Comparison of ENCODE assay signal across 27 cellular contexts in the genomic region with DNA sequence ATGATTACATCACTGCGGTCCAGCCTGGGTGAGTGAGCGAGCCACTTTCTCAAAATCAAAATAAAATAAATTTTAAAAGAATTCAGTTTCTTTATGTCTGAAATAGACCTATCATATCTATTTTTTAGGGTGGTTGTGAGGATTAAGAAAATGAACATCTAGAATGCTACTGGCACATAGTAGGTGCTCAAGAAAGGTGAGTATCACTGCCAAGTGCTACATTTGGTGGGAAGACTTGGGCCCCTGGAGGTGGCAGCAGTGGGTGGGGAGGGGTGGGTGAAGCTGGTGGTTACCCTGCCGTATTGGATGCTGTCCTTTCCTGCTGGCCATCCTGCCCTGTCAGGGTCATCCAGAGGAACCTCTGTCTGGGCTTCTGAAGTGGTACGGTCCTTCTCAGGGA. TPM values are rescaled to one million over a fixed set of nuclear protein-coding genes. Genes with fewer than 3 reads are reported as not detected.
DNase-seq lines count a peak whose midpoint lies in the region; ATAC-seq, FAIRE-seq and TF ChIP-seq lines count a peak whose summit lies in the region.
"Had no signal": no experiment of that assay in that cellular context is flagged by ENCODE, and none has a peak within 500 bp of the region (broad histone marks: within the 10 kb centered on the region; RNA-seq: fewer than 3 reads in every experiment).

No MANE protein-coding gene starts in this region.

- H3K4me2 ChIP-seq in A549 (no peak overlapping the region), K562 (ENCODE audit: insufficient read depth, low read length) (no peak overlapping the region), HepG2 (ENCODE audit: low read depth, low read length) (no peak overlapping the region)
- H3K4me2 ChIP-seq: BLaER1 had no signal

- intact Hi-C loops in K562 (cut with micrococcal nuclease): no loop called here
- intact Hi-C loops in HepG2 (cut with micrococcal nuclease; ENCODE audit: unreplicated experiment): no loop called here

- H3K9ac ChIP-seq in K562 (ENCODE audit: insufficient read depth in 1 of 2, low read depth in 2 of 2, low read length in 2 of 2) (no peak overlapping the region), HepG2 (ENCODE audit: insufficient read depth, low read depth, low read length) (no peak overlapping the region)
- H3K9ac ChIP-seq: BLaER1 had no signal

- TF ChIP-seq POLR2A in A549 (IDR thresholded peaks at IDR 0.05; ENCODE audit: low read length): no peak
- TF ChIP-seq POLR2A in K562 (conservative IDR thresholded peaks at IDR 0.05): no peak
- TF ChIP-seq POLR2A in HepG2 (IDR thresholded peaks at IDR 0.05; ENCODE audit: insufficient read depth in 1 of 2, low read depth in 2 of 2, low read length in 2 of 2): no peak

- no TSS peak for BruUV-seq in K562 (replicated peaks; lab: Mats Ljungman, UMichigan)
- BruUV-seq in HepG2 (replicated peaks; lab: Mats Ljungman, UMichigan): no TSS peak

- 88% methylated on average over 4 of the region's 4 CpGs for WGBS in A549 (ENCODE audit: missing lambda C conversion rate)
- WGBS in K562 (ENCODE audit: insufficient coverage, low coverage, missing lambda C conversion rate): 7% methylated on average over 4 of the region's 4 CpGs
- 99% methylated on average over 4 of the region's 4 CpGs for WGBS in HepG2 (ENCODE audit: low lambda C conversion rate)

- H4K20me1 ChIP-seq in K562 (replicated peaks; ENCODE audit: control insufficient read depth, insufficient read depth, low read length) (no peaks in the 10 kb centered on the region), HepG2 (ENCODE audit: insufficient read depth, low read length) (peaks cover 4% of the 10 kb centered on the region; the same call in 1 of the 2 replicates)
- H4K20me1 ChIP-seq: BLaER1 had no signal

- no peak for TF ChIP-seq RAD21 in A549 (conservative IDR thresholded peaks at IDR 0.05 in 1 of 2, IDR thresholded peaks at IDR 0.05 in 1 of 2)
- no peak for TF ChIP-seq RAD21 in K562 (CRISPR knock-in tag; conservative IDR thresholded peaks at IDR 0.05 in 1 of 2, IDR thresholded peaks at IDR 0.05 in 1 of 2)
- TF ChIP-seq RAD21 in HepG2 (CRISPR knock-in tag; IDR thresholded peaks at IDR 0.05): no peak

- H3K27ac ChIP-seq in A549 (no peak overlapping the region), K562 (ENCODE audit: extremely low read depth, low read depth, low read length) (no peak overlapping the region), HepG2 (ENCODE audit: extremely low read length, insufficient read depth, low read length) (no peak overlapping the region)
- H3K27ac ChIP-seq: 22Rv1, BLaER1 had no signal

- H3K9me1 ChIP-seq in K562 (ENCODE audit: control insufficient read depth, insufficient read depth, low read length): no peaks in the 10 kb centered on the region

- H3K36me3 ChIP-seq in K562 (ENCODE audit: control insufficient read depth, insufficient read depth, low read length) (no peaks in the 10 kb centered on the region), HepG2 (replicated peaks in 1 of 2; ENCODE audit: control insufficient read depth in 1 of 2, insufficient read depth in 2 of 2, low read length in 2 of 2) (peaks cover 63 to 87% of the 10 kb centered on the region in 2 experiments)
- H3K36me3 ChIP-seq: BE2C, BLaER1 had no signal

- no peak for FAIRE-seq in A549 (lab: Jason Lieb, UNC)
- no peak for FAIRE-seq in K562 (lab: Jason Lieb, UNC)
- no peak for FAIRE-seq in HepG2 (lab: Jason Lieb, UNC)
- FAIRE-seq: GM12878, GM12892, GM19239 had no signal

- CTCF ChIA-PET in A549 (lab: Yijun Ruan, JAX): interaction anchor here (0.9 to 2.0 kb wide), 4 partner anchors 14 to 416 kb away, joined by 3 to 6 read pairs (median 4); no protein-coding TSS in a partner anchor
- CTCF ChIA-PET in K562 (lab: Yijun Ruan, JAX; ENCODE audit: low intra/inter-chr PET ratio): no interaction called here
- CTCF ChIA-PET in HepG2 (lab: Yijun Ruan, JAX; ENCODE audit: low intra/inter-chr PET ratio, low total read pairs): no interaction called here

- H3K4me3 ChIP-seq in A549 (no peak overlapping the region), K562 (no peak overlapping the region), HepG2 (replicated peaks in 1 of 3; ENCODE audit: insufficient read depth in 1 of 3, low read depth in 2 of 3, low read length in 3 of 3) (no peak overlapping the region)
- H3K4me3 ChIP-seq: BLaER1, GM12878 had no signal

- ATAC-seq in A549: peak; percentile 43 to 44; a peak in 3 of 6 replicates
- ATAC-seq in K562: no peak
- ATAC-seq in HepG2: no peak; the same call in 2 of the 3 replicates
- ATAC-seq: GM12878 had no signal

- no peak for TF ChIP-seq EP300 in A549 (IDR thresholded peaks at IDR 0.05)
- no peak for TF ChIP-seq EP300 in K562 (IDR thresholded peaks at IDR 0.05; ENCODE audit: low read length)
- TF ChIP-seq EP300 in HepG2 (IDR thresholded peaks at IDR 0.05; ENCODE audit: low read depth in 2 of 2, low read length in 2 of 2): no peak
- no peak for TF ChIP-seq EP300 in HepG2 (CRISPR knock-in tag; IDR thresholded peaks at IDR 0.05; ENCODE audit: borderline replicate concordance)

- no peaks in the 10 kb centered on the region for H3K4me1 ChIP-seq in A549
- peaks cover 0 to 4% of the 10 kb centered on the region in 2 experiments; a peak in 2 of 5 replicates for H3K4me1 ChIP-seq in K562 (replicated peaks in 1 of 2; ENCODE audit: control insufficient read depth in 2 of 2, insufficient read depth in 2 of 2, low read length in 2 of 2)
- no peaks in the 10 kb centered on the region for H3K4me1 ChIP-seq in HepG2 (ENCODE audit: insufficient read depth, low read length)
- H3K4me1 ChIP-seq: BE2C, BLaER1 had no signal

- no peak for DNase-seq in A549 (ENCODE audit: low read depth in 1 of 2, low spot score in 1 of 2)
- no peak for DNase-seq in K562 (ENCODE audit: extremely low read depth in 1 of 4, low spot score in 3 of 4)
- no peak for DNase-seq in HepG2 (ENCODE audit: low spot score)
- no peak for DNase-seq in SIG-M5 (lab: John Stamatoyannopoulos, UW)
- DNase-seq in stimulated activated CD4-positive, alpha-beta T cell treated with anti-CD3 and anti-CD28 coated beads, Interleukin-2, amount 100 ng/mL, for 24 hours: no peak
- DNase-seq: ACHN; BE2C; C1 segment of cervical spinal cord; CD4-positive, alpha-beta memory T cell; CD4-positive, CD25-positive, alpha-beta regulatory T cell; CD8-positive, alpha-beta memory T cell; COR-L47; DMS 273 treated with DMSO at 0.1 percent for 48 hours; DMS153; DMS53; DMS79; DND-41; EL; GDM1 had no signal

- no peaks in the 10 kb centered on the region for H3K79me2 ChIP-seq in K562 (ENCODE audit: control insufficient read depth, insufficient read depth, low read length)
- H3K79me2 ChIP-seq in HepG2 (ENCODE audit: insufficient read depth, low read length): no peaks in the 10 kb centered on the region

- peaks cover 2 to 5% of the 10 kb centered on the region in 2 experiments; a peak in 2 of 5 replicates for H3K27me3 ChIP-seq in K562 (ENCODE audit: control insufficient read depth in 2 of 2, insufficient read depth in 2 of 2, low read length in 2 of 2)
- no peaks in the 10 kb centered on the region for H3K27me3 ChIP-seq in HepG2 (ENCODE audit: control insufficient read depth in 1 of 2, insufficient read depth in 2 of 2, low read length in 2 of 2)
- H3K27me3 ChIP-seq: BE2C, BLaER1 had no signal

- in situ Hi-C loops in K562 (cut with MboI): no loop called here
- in situ Hi-C loops in HepG2 (cut with HindIII; ENCODE audit: extremely low pct_ligation_motif_present, low pct_unique_long_range_greater_than_20kb): no loop called here

- TF ChIP-seq CTCF in A549 (IDR thresholded peaks at IDR 0.05) (no peak), K562 (IDR thresholded peaks at IDR 0.05 in 2 of 3, conservative IDR thresholded peaks at IDR 0.05 in 1 of 3; ENCODE audit: insufficient read depth in 2 of 3, low read depth in 1 of 3, low read length in 3 of 3) (no peak), HepG2 (CRISPR knock-in tag; IDR thresholded peaks at IDR 0.05) (no peak)

- POLR2A ChIA-PET in A549 (lab: Yijun Ruan, JAX) (no interaction called here), K562 (lab: Yijun Ruan, JAX) (interaction anchor here (1.2 kb wide), 1 partner anchor 89 kb away, joined by 5 read pairs; no protein-coding TSS in a partner anchor), HepG2 (lab: Yijun Ruan, JAX) (no interaction called here)

- no peak overlapping the region for H2AFZ ChIP-seq in K562 (ENCODE audit: low read depth, low read length)
- no peak overlapping the region for H2AFZ ChIP-seq in HepG2 (ENCODE audit: low read length)

- peaks cover 9% of the 10 kb centered on the region; the same call in 1 of the 3 replicates for H3K9me3 ChIP-seq in A549
- H3K9me3 ChIP-seq in K562 (replicated peaks; ENCODE audit: control insufficient read depth, insufficient read depth, low read depth, low read length): peaks cover 6% of the 10 kb centered on the region
- no peaks in the 10 kb centered on the region for H3K9me3 ChIP-seq in HepG2 (ENCODE audit: low read length)
- H3K9me3 ChIP-seq: BE2C had no signal

RNA-seq across cellular contexts. Expression of a gene that starts 50.3 kb away (rescaled TPM):
- polyA plus RNA-seq in A549 (2011; rRNA removed) (5.0 and 6.1 TPM in 2 replicates), A549 (2017; fragmentation: RNase III; extraction: RNeasy Plus Mini Kit Qiagen cat#74134 plus additional on column Dnase treatment) (2.9 to 4.0 TPM (median 3.6 TPM) in 3 replicates), K562 (2011; rRNA removed) (0.03 and 0.18 TPM in 2 replicates), K562 (2014; fragmentation: Illumina TruSeq; extraction: Trizol) (not detected in 2 replicates), K562 (2014; fragmentation: Nextera tagmentation; extraction: Ambion mirVana) (under 1 TPM; 0.03 to 0.17 TPM), K562 (2014; rRNA removed) (0.46 TPM in 1 of 2 replicates, not detected in the other), HepG2 (2011; rRNA removed) (82.4 and 93.6 TPM in 2 replicates)
- polyA plus RNA-seq in A549 (2012; cell fraction: cytosol; rRNA removed): 1.5 and 1.9 TPM in 2 replicates
- polyA plus RNA-seq in A549 (2012; cell fraction: nucleus; rRNA removed): 3.0 TPM in 2 replicates
- polyA minus RNA-seq in A549 (2011; rRNA and poly(A)+ RNA removed): 5.5 and 8.1 TPM in 2 replicates
- 0.86 TPM in 1 of 2 replicates, not detected in the other for total RNA-seq in K562 (2011; cell fraction: chromatin; rRNA removed; ENCODE audit: low replicate concordance)
- total RNA-seq in K562 (2011; cell fraction: nucleolus; rRNA removed): 0.50 TPM in 1 of 2 replicates, not detected in the other
- 0.15 TPM in 1 of 2 replicates, not detected in the other for total RNA-seq in K562 (2011; cell fraction: nucleoplasm; rRNA removed)
- total RNA-seq in K562 (2014; rRNA removed) (0.16 TPM in 1 of 2 replicates, not detected in the other), K562 (2014; rRNA removed; fragmentation: Illumina TruSeq; extraction: Trizol) (not detected in 2 replicates), K562 (2015; rRNA removed; fragmentation: Illumina TruSeq; extraction: Trizol) (not detected in 2 replicates), K562 (2021) (0.07 TPM in 1 of 2 replicates, not detected in the other), HepG2 (2016; rRNA removed; fragmentation: Illumina TruSeq; extraction: Trizol) (69.0 and 105 TPM in 2 replicates)
- polyA plus RNA-seq in K562 (2011; cell fraction: cytosol; rRNA removed): 0.07 and 0.24 TPM in 2 replicates
- 0.11 and 0.14 TPM in 2 replicates for polyA plus RNA-seq in K562 (2011; cell fraction: nucleus; rRNA removed)
- 0.07 and 0.23 TPM in 2 replicates for polyA plus RNA-seq in K562 (2012)
- not detected in 2 replicates for polyA minus RNA-seq in K562 (2011; rRNA and poly(A)+ RNA removed)
- polyA minus RNA-seq in K562 (2011; cell fraction: cytosol; rRNA and poly(A)+ RNA removed): not detected in 2 replicates
- not detected in 2 replicates for polyA minus RNA-seq in K562 (2011; cell fraction: nucleus; rRNA and poly(A)+ RNA removed)
- total RNA-seq in HepG2 (2016; cell fraction: cytosol; rRNA removed; fragmentation: Illumina TruSeq; extraction: Trizol; ENCODE audit: low read depth): 46.6 and 50.0 TPM in 2 replicates
- total RNA-seq in HepG2 (2016; cell fraction: insoluble cytoplasmic fraction; rRNA removed; fragmentation: Illumina TruSeq; extraction: Trizol): 66.2 and 111 TPM in 2 replicates
- total RNA-seq in HepG2 (2016; cell fraction: membrane; rRNA removed; fragmentation: Illumina TruSeq; extraction: Trizol): 72.4 and 74.0 TPM in 2 replicates
- 130 and 145 TPM in 2 replicates for total RNA-seq in HepG2 (2016; cell fraction: nucleus; rRNA removed; fragmentation: Illumina TruSeq; extraction: Trizol)
- 54.2 and 60.1 TPM in 2 replicates for polyA plus RNA-seq in HepG2 (2011; cell fraction: cytosol; rRNA removed)
- 278 and 296 TPM in 2 replicates for polyA plus RNA-seq in HepG2 (2011; cell fraction: nucleus; rRNA removed)
- 40.5 and 55.8 TPM in 2 replicates for polyA plus RNA-seq in HepG2 (2012)
- 42.5 and 47.9 TPM in 2 replicates for polyA plus RNA-seq in HepG2 (2016; cell fraction: cytosol; fragmentation: Illumina TruSeq; extraction: Trizol; ENCODE audit: low read depth)
- 81.9 and 89.8 TPM in 2 replicates for polyA plus RNA-seq in HepG2 (2016; cell fraction: insoluble cytoplasmic fraction; fragmentation: Illumina TruSeq; extraction: Trizol; ENCODE audit: low read depth)
- 76.1 and 80.8 TPM in 2 replicates for polyA plus RNA-seq in HepG2 (2016; cell fraction: membrane; fragmentation: Illumina TruSeq; extraction: Trizol; ENCODE audit: low read depth)
- polyA plus RNA-seq in HepG2 (2016; cell fraction: nucleus; fragmentation: Illumina TruSeq; extraction: Trizol; ENCODE audit: insufficient read depth, low read depth): 234 and 237 TPM in 2 replicates
- 3.8 and 144 TPM in 2 replicates for polyA minus RNA-seq in HepG2 (2011; rRNA and poly(A)+ RNA removed; ENCODE audit: low replicate concordance)
- 22.9 and 30.3 TPM in 2 replicates for polyA minus RNA-seq in HepG2 (2011; cell fraction: cytosol; rRNA and poly(A)+ RNA removed)
- polyA minus RNA-seq in HepG2 (2011; cell fraction: nucleus; rRNA and poly(A)+ RNA removed): 184 and 244 TPM in 2 replicates
- total RNA-seq: A172; A673; CD4-positive, alpha-beta memory T cell; CD4-positive, CD25-positive, alpha-beta regulatory T cell; CD8-positive, alpha-beta memory T cell; Daoy; GM12878 had no signal

RNA-seq across cellular contexts. Expression of a gene that starts 59.3 kb away (rescaled TPM):
- polyA plus RNA-seq in A549 (2011; rRNA removed) (80.8 and 89.1 TPM in 2 replicates), A549 (2017; fragmentation: RNase III; extraction: RNeasy Plus Mini Kit Qiagen cat#74134 plus additional on column Dnase treatment) (27.6 to 31.1 TPM (median 28.1 TPM) in 3 replicates), K562 (2011; rRNA removed) (22.4 and 27.0 TPM in 2 replicates), K562 (2014; fragmentation: Illumina TruSeq; extraction: Trizol) (26.1 and 37.2 TPM in 2 replicates), K562 (2014; fragmentation: Nextera tagmentation; extraction: Ambion mirVana) (1 to 10 TPM; 1.0 to 3.1 TPM), K562 (2014; rRNA removed) (7.3 and 9.1 TPM in 2 replicates), HepG2 (2011; rRNA removed) (80.8 and 85.8 TPM in 2 replicates)
- polyA plus RNA-seq in A549 (2012; cell fraction: cytosol; rRNA removed): 12.4 and 15.1 TPM in 2 replicates
- 33.3 and 56.4 TPM in 2 replicates for polyA plus RNA-seq in A549 (2012; cell fraction: nucleus; rRNA removed)
- polyA minus RNA-seq in A549 (2011; rRNA and poly(A)+ RNA removed): 81.8 and 183 TPM in 2 replicates
- total RNA-seq in K562 (2011; cell fraction: chromatin; rRNA removed; ENCODE audit: low replicate concordance): 192 and 230 TPM in 2 replicates
- total RNA-seq in K562 (2011; cell fraction: nucleolus; rRNA removed): 120 and 136 TPM in 2 replicates
- 155 and 200 TPM in 2 replicates for total RNA-seq in K562 (2011; cell fraction: nucleoplasm; rRNA removed)
- total RNA-seq in K562 (2014; rRNA removed) (7.0 and 12.1 TPM in 2 replicates), K562 (2014; rRNA removed; fragmentation: Illumina TruSeq; extraction: Trizol) (12.7 and 16.3 TPM in 2 replicates), K562 (2015; rRNA removed; fragmentation: Illumina TruSeq; extraction: Trizol) (12.5 and 15.3 TPM in 2 replicates), K562 (2021) (20.2 and 21.3 TPM in 2 replicates), HepG2 (2016; rRNA removed; fragmentation: Illumina TruSeq; extraction: Trizol) (17.2 and 44.0 TPM in 2 replicates)
- 5.8 and 10.8 TPM in 2 replicates for polyA plus RNA-seq in K562 (2011; cell fraction: cytosol; rRNA removed)
- polyA plus RNA-seq in K562 (2011; cell fraction: nucleus; rRNA removed): 64.5 and 80.3 TPM in 2 replicates
- polyA plus RNA-seq in K562 (2012): 15.8 and 30.5 TPM in 2 replicates
- 42.8 and 58.4 TPM in 2 replicates for polyA minus RNA-seq in K562 (2011; rRNA and poly(A)+ RNA removed)
- polyA minus RNA-seq in K562 (2011; cell fraction: cytosol; rRNA and poly(A)+ RNA removed): 17.9 and 22.8 TPM in 2 replicates
- 27.1 and 43.2 TPM in 2 replicates for polyA minus RNA-seq in K562 (2011; cell fraction: nucleus; rRNA and poly(A)+ RNA removed)
- total RNA-seq in HepG2 (2016; cell fraction: cytosol; rRNA removed; fragmentation: Illumina TruSeq; extraction: Trizol; ENCODE audit: low read depth): 31.5 and 33.0 TPM in 2 replicates
- total RNA-seq in HepG2 (2016; cell fraction: insoluble cytoplasmic fraction; rRNA removed; fragmentation: Illumina TruSeq; extraction: Trizol): 14.3 and 47.7 TPM in 2 replicates
- 25.3 and 26.3 TPM in 2 replicates for total RNA-seq in HepG2 (2016; cell fraction: membrane; rRNA removed; fragmentation: Illumina TruSeq; extraction: Trizol)
- total RNA-seq in HepG2 (2016; cell fraction: nucleus; rRNA removed; fragmentation: Illumina TruSeq; extraction: Trizol): 79.2 and 109 TPM in 2 replicates
- 22.4 and 52.5 TPM in 2 replicates for polyA plus RNA-seq in HepG2 (2011; cell fraction: cytosol; rRNA removed)
- 206 and 219 TPM in 2 replicates for polyA plus RNA-seq in HepG2 (2011; cell fraction: nucleus; rRNA removed)
- 98.9 and 131 TPM in 2 replicates for polyA plus RNA-seq in HepG2 (2012)
- 2.0 and 3.3 TPM in 2 replicates for polyA plus RNA-seq in HepG2 (2016; cell fraction: cytosol; fragmentation: Illumina TruSeq; extraction: Trizol; ENCODE audit: low read depth)
- polyA plus RNA-seq in HepG2 (2016; cell fraction: insoluble cytoplasmic fraction; fragmentation: Illumina TruSeq; extraction: Trizol; ENCODE audit: low read depth): 7.8 and 8.3 TPM in 2 replicates
- 3.5 and 4.3 TPM in 2 replicates for polyA plus RNA-seq in HepG2 (2016; cell fraction: membrane; fragmentation: Illumina TruSeq; extraction: Trizol; ENCODE audit: low read depth)
- polyA plus RNA-seq in HepG2 (2016; cell fraction: nucleus; fragmentation: Illumina TruSeq; extraction: Trizol; ENCODE audit: insufficient read depth, low read depth): 123 and 146 TPM in 2 replicates
- polyA minus RNA-seq in HepG2 (2011; rRNA and poly(A)+ RNA removed; ENCODE audit: low replicate concordance): 124 and 446 TPM in 2 replicates
- 66.0 and 80.2 TPM in 2 replicates for polyA minus RNA-seq in HepG2 (2011; cell fraction: cytosol; rRNA and poly(A)+ RNA removed)
- polyA minus RNA-seq in HepG2 (2011; cell fraction: nucleus; rRNA and poly(A)+ RNA removed): 170 and 246 TPM in 2 replicates

Comparison
In these comparisons a context has a peak if more than half of its experiments do, and no peak if none do; other contexts are left out.
1. ATAC-seq: peak in A549 (2 of 2); none in K562 (single experiment) and HepG2 (single experiment).
2. RNA of a gene that starts 50.3 kb away (polyA plus RNA-seq): 40.5 to 296 TPM in HepG2; 1.5 to 6.1 TPM in A549 and 0.03 to 0.46 TPM in K562; every median in the first group is over 4 times any median in the second.